In genomic region chr5:6359941-6360683, GRCh38 we compare ENCODE assay signal across 9 cellular contexts. TPM values are rescaled to one million over a fixed set of nuclear protein-coding genes. Genes with fewer than 3 reads are reported as not detected.
DNase-seq lines count a peak whose midpoint lies in the region; ATAC-seq, FAIRE-seq and TF ChIP-seq lines count a peak whose summit lies in the region.
"Had no signal": no experiment of that assay in that cellular context is flagged by ENCODE, and none has a peak within 500 bp of the region (broad histone marks: within the 10 kb centered on the region; RNA-seq: fewer than 3 reads in every experiment).

No MANE protein-coding gene starts in this region.

- no peak for TF ChIP-seq POLR2A in GM12878 (IDR thresholded peaks at IDR 0.05; ENCODE audit: low read depth, low read length)

- H3K27me3 Mint-ChIP-seq in CD4-positive, CD25-positive, alpha-beta regulatory T cell = no peaks in the 10 kb centered on the region
- peaks cover 1% of the 10 kb centered on the region for H3K27me3 Mint-ChIP-seq in Calu3 (ENCODE audit: unreplicated experiment)

- BruUV-seq in GM12878 (replicated peaks; lab: Mats Ljungman, UMichigan) (no TSS peak), Calu3 (replicated peaks; lab: Mats Ljungman, UMichigan) (no TSS peak)

- peak in 2 of 3 donors; percentile 35 to 84 for DNase-seq in CD4-positive, CD25-positive, alpha-beta regulatory T cell
- DNase-seq in GM12878 (ENCODE audit: low read depth, low spot score) (no peak), Calu3 (no peak), epidermal melanocyte (ENCODE audit: insufficient read length, low spot score) (no peak)
- DNase-seq in stimulated activated CD4-positive, alpha-beta T cell treated with anti-CD3 and anti-CD28 coated beads, Interleukin-4, amount 100 ng/mL, for 24 hours = no peak
- DNase-seq: Karpas-422 had no signal

- peaks cover 8% of the 10 kb centered on the region for H3K36me3 ChIP-seq in CD4-positive, CD25-positive, alpha-beta regulatory T cell (ENCODE audit: control insufficient read depth, insufficient read depth, low read length)
- no peaks in the 10 kb centered on the region; a peak in 1 of 4 replicates for H3K36me3 ChIP-seq in GM12878 (ENCODE audit: control insufficient read depth in 2 of 2, insufficient read depth in 2 of 2, low read length in 1 of 2)

- no peak for TF ChIP-seq EP300 in GM12878 (IDR thresholded peaks at IDR 0.05; ENCODE audit: borderline replicate concordance in 1 of 2, control insufficient read depth in 1 of 2, low read depth in 2 of 2, low read length in 2 of 2)

- peak; percentile 78 to 85 for ATAC-seq in CD4-positive, CD25-positive, alpha-beta regulatory T cell (ENCODE audit: low read depth in 2 of 2)
- ATAC-seq in GM19452 (IDR thresholded peaks at IDR 0.05; ENCODE audit: unreplicated experiment) (peak; percentile 78), HG03521 (IDR thresholded peaks at IDR 0.05; ENCODE audit: unreplicated experiment) (peak; percentile 68), GM12878 (no peak; the same call in 2 of the 3 replicates), HG03565 (IDR thresholded peaks at IDR 0.05; ENCODE audit: unreplicated experiment) (no peak)

- no peaks in the 10 kb centered on the region for H4K20me1 ChIP-seq in GM12878 (ENCODE audit: control insufficient read depth, insufficient read depth)

- 57% methylated on average over 22 of the region's 22 CpGs for WGBS in GM12878 (ENCODE audit: insufficient coverage, insufficient replicate concordance, low lambda C conversion rate, missing lambda C conversion rate)

- no peaks in the 10 kb centered on the region for H3K27me3 ChIP-seq in CD4-positive, CD25-positive, alpha-beta regulatory T cell (ENCODE audit: control insufficient read depth, insufficient read depth, low read length)
- no peaks in the 10 kb centered on the region for H3K27me3 ChIP-seq in GM12878 (replicated peaks in 1 of 2; ENCODE audit: control insufficient read depth in 2 of 2, insufficient read depth in 2 of 2, low read length in 1 of 2)

- H3K9ac ChIP-seq in GM12878 (ENCODE audit: control insufficient read depth, insufficient read depth, low read length) = no peak overlapping the region

- CTCF ChIA-PET in GM12878 (lab: Yijun Ruan, JAX) = no interaction called here
- CTCF ChIA-PET in Calu3 (lab: Charles Lee) = no interaction called here

- RAD21 ChIA-PET in GM12878 (lab: Charles Lee; ENCODE audit: unreplicated experiment) = no interaction called here

- in situ Hi-C loops in GM12878 (cut with MboI) = no loop called here

- intact Hi-C loops in GM12878 (cut with micrococcal nuclease; ENCODE audit: unreplicated experiment) (no loop called here), Calu3 (cut with micrococcal nuclease; ENCODE audit: unreplicated experiment) (no loop called here)

- H3K27ac ChIP-seq in CD4-positive, CD25-positive, alpha-beta regulatory T cell (ENCODE audit: insufficient read depth, low read length, poor library complexity, severe bottlenecking) = peak overlapping the region; percentile 43
- no peak overlapping the region for H3K27ac ChIP-seq in GM12878 (ENCODE audit: control insufficient read depth, insufficient read depth)

- no peak overlapping the region for H3K4me2 ChIP-seq in GM12878 (ENCODE audit: control insufficient read depth, insufficient read depth)

- H3K27ac Mint-ChIP-seq in CD4-positive, CD25-positive, alpha-beta regulatory T cell = peak overlapping the region; percentile 94 to 98 (median 94)
- H3K27ac Mint-ChIP-seq in Calu3 (ENCODE audit: unreplicated experiment) = no peak overlapping the region

- TF ChIP-seq RAD21 in GM12878 (IDR thresholded peaks at IDR 0.05; ENCODE audit: insufficient read depth, low read depth, low read length) = no peak

- no peaks in the 10 kb centered on the region for H3K9me3 ChIP-seq in CD4-positive, CD25-positive, alpha-beta regulatory T cell (ENCODE audit: control insufficient read depth in 2 of 2, low read length in 2 of 2)
- no peaks in the 10 kb centered on the region; the same call in 2 of the 3 replicates for H3K9me3 ChIP-seq in GM12878 (replicated peaks; ENCODE audit: control insufficient read depth, insufficient read depth, low read length)

- peak overlapping the region; percentile 10 to 78 (median 51) for H3K4me3 Mint-ChIP-seq in CD4-positive, CD25-positive, alpha-beta regulatory T cell
- no peak overlapping the region for H3K4me3 Mint-ChIP-seq in Calu3 (ENCODE audit: low read depth, unreplicated experiment)

- POLR2A ChIA-PET in GM12878 (lab: Charles Lee) = no interaction called here

- H3K4me1 ChIP-seq in CD4-positive, CD25-positive, alpha-beta regulatory T cell (ENCODE audit: control insufficient read depth, insufficient read depth, low read length, poor library complexity, severe bottlenecking) = peaks cover 19% of the 10 kb centered on the region
- H3K4me1 ChIP-seq in GM12878 (ENCODE audit: control insufficient read depth, insufficient read depth, low read length) = peaks cover 4% of the 10 kb centered on the region; the same call in 1 of the 2 replicates

- peaks cover 0 to 25% (median 11%) of the 10 kb centered on the region in 4 donors for H3K4me1 Mint-ChIP-seq in CD4-positive, CD25-positive, alpha-beta regulatory T cell
- H3K4me1 Mint-ChIP-seq in Calu3 (ENCODE audit: low read depth, unreplicated experiment) = no peaks in the 10 kb centered on the region

- H3K4me3 ChIP-seq in CD4-positive, CD25-positive, alpha-beta regulatory T cell (ENCODE audit: low read depth, low read length) = peak overlapping the region; percentile 18
- H3K4me3 ChIP-seq in GM12878 = no peak overlapping the region

- peaks cover 0 to 2% (median 0%) of the 10 kb centered on the region in 7 donors for H3K9me3 Mint-ChIP-seq in CD4-positive, CD25-positive, alpha-beta regulatory T cell
- H3K9me3 Mint-ChIP-seq in Calu3 (ENCODE audit: low read depth, unreplicated experiment) = no peaks in the 10 kb centered on the region

- no peaks in the 10 kb centered on the region for H3K79me2 ChIP-seq in GM12878 (ENCODE audit: control insufficient read depth, insufficient read depth, low read length)

- H2AFZ ChIP-seq in GM12878 (ENCODE audit: control insufficient read depth, low read depth, low read length) = no peak overlapping the region

- SMC1A ChIA-PET in GM12878 (lab: Charles Lee; ENCODE audit: uncharacterized antibody, unreplicated experiment) = no interaction called here

- H3K36me3 Mint-ChIP-seq in CD4-positive, CD25-positive, alpha-beta regulatory T cell = peaks cover 33% of the 10 kb centered on the region
- H3K36me3 Mint-ChIP-seq in Calu3 (ENCODE audit: insufficient read depth, unreplicated experiment) = no peaks in the 10 kb centered on the region

- TF ChIP-seq CTCF in GM12878 (IDR thresholded peaks at IDR 0.05 in 2 of 3, conservative IDR thresholded peaks at IDR 0.05 in 1 of 3; ENCODE audit: control insufficient read depth in 2 of 3, extremely low read depth in 1 of 3, insufficient read depth in 1 of 3, low read depth in 3 of 3, low read length in 3 of 3) (no peak), Calu3 (IDR thresholded peaks at IDR 0.05; ENCODE audit: unreplicated experiment) (no peak)

- FAIRE-seq in GM12878 (lab: Jason Lieb, UNC) = no peak

TF ChIP-seq in GM12878, 131 proteins besides CTCF, POLR2A, EP300 and RAD21 (continues in another document):
- peak; percentile 14; the same call in 1 of the 2 replicates for TF ChIP-seq CREB1 (IDR thresholded peaks at IDR 0.05; ENCODE audit: low read depth)
- TF ChIP-seq IKZF1 (conservative IDR thresholded peaks at IDR 0.05) = no peak
- TF ChIP-seq SKIL (IDR thresholded peaks at IDR 0.05; ENCODE audit: low read depth, poor library complexity, severe bottlenecking) = no peak
- no peak for TF ChIP-seq ASH2L (IDR thresholded peaks at IDR 0.05; ENCODE audit: borderline replicate concordance, low read depth)
- no peak for TF ChIP-seq SMAD1 (IDR thresholded peaks at IDR 0.05; ENCODE audit: low read depth, partially characterized antibody)
- no peak for TF ChIP-seq CBX3 (IDR thresholded peaks at IDR 0.05; ENCODE audit: borderline replicate concordance, low read depth)
- no peak for TF ChIP-seq NFXL1 (IDR thresholded peaks at IDR 0.05; ENCODE audit: borderline replicate concordance)

RNA-seq across cellular contexts. Expression of gene MED10, which starts 18.2 kb away (rescaled TPM):
- 66.8 TPM for total RNA-seq in CD4-positive, CD25-positive, alpha-beta regulatory T cell
- polyA plus RNA-seq in CD4-positive, CD25-positive, alpha-beta regulatory T cell = 100 to 1,000 TPM in 3 of 4 donors, 10 to 100 TPM in 1; 85.4 to 126 (median 110) TPM
- 59.0 and 62.7 TPM in 2 replicates for total RNA-seq in GM12878 (2013; cell fraction: nucleolus; rRNA removed)
- total RNA-seq in GM12878 (2014; rRNA removed) (20.3 and 28.6 TPM in 2 replicates), GM12878 (2014; rRNA removed; fragmentation: Illumina TruSeq; extraction: Trizol) (19.4 and 21.2 TPM in 2 replicates), GM12878 (2021) (39.5 and 42.6 TPM in 2 replicates), Calu3 (2022) (33.6 and 39.9 TPM in 2 replicates)
- polyA plus RNA-seq in GM12878 (2011; ENCODE audit: low read depth) = 49.6 TPM
- polyA plus RNA-seq in GM12878 (2011; rRNA removed) (56.0 and 60.3 TPM in 2 replicates), GM12878 (2014; fragmentation: Illumina TruSeq; extraction: Trizol) (36.4 and 43.7 TPM in 2 replicates), GM12878 (2014; fragmentation: Nextera tagmentation; extraction: Ambion mirVana) (10 to 100 TPM; 37.1 to 49.5 TPM), GM12878 (2014; rRNA removed) (53.1 and 54.8 TPM in 2 replicates), GM12878 (2016; fragmentation: Nextera tagmentation; extraction: Ambion mirVana) (100 to 1,000 TPM; 103 to 111 TPM)
- polyA plus RNA-seq in GM12878 (2011; cell fraction: cytosol; rRNA removed) = 55.7 and 56.7 TPM in 2 replicates
- 59.3 and 75.4 TPM in 2 replicates for polyA plus RNA-seq in GM12878 (2011; cell fraction: nucleus; rRNA removed)
- 54.8 and 68.7 TPM in 2 replicates for polyA plus RNA-seq in GM12878 (2012)
- 19.0 and 19.3 TPM in 2 replicates for polyA minus RNA-seq in GM12878 (2011; rRNA and poly(A)+ RNA removed)
- polyA minus RNA-seq in GM12878 (2011; cell fraction: cytosol; rRNA and poly(A)+ RNA removed) = 8.3 and 14.7 TPM in 2 replicates
- polyA minus RNA-seq in GM12878 (2011; cell fraction: nucleus; rRNA and poly(A)+ RNA removed) = 54.4 and 77.1 TPM in 2 replicates

Comparison
In these comparisons a context has a peak if more than half of its experiments do, and no peak if none do; other contexts are left out.
1. ATAC-seq: peak in CD4-positive, CD25-positive, alpha-beta regulatory T cell (2 of 2), GM19452 (single experiment) and HG03521 (single experiment); none in GM12878 (single experiment) and HG03565 (single experiment).
2. DNase-seq: peak in CD4-positive, CD25-positive, alpha-beta regulatory T cell (2 of 3); none in GM12878 (single experiment), Calu3 (single experiment), epidermal melanocyte (single experiment) and stimulated activated CD4-positive, alpha-beta T cell treated with anti-CD3 and anti-CD28 coated beads, Interleukin-4, amount 100 ng/mL, for 24 hours (single experiment).